In genomic region chr19:35070471-35070870, GRCh38 we compare ENCODE assay signal across 30 cellular contexts. TPM values are rescaled to one million over a fixed set of nuclear protein-coding genes. Genes with fewer than 3 reads are reported as not detected.
"Had no signal": no experiment of that assay in that cellular context is flagged by ENCODE, and none has a peak within 500 bp of the region (broad histone marks: within the 10 kb centered on the region; RNA-seq: fewer than 3 reads in every experiment).

No MANE protein-coding gene starts in this region.

- H3K4me2 ChIP-seq: PC-9 had no signal

- DNase-seq: activated CD4-positive, alpha-beta T cell treated with anti-CD3 and anti-CD28 coated beads, Interleukin-2, amount 10 ng/mL, durations not matched to agents 24 days and 14 days; activated CD4-positive, alpha-beta T cell treated with anti-CD3 and anti-CD28 coated beads, Interleukin-2, amount 50 U/mL, for 4 hours; activated CD8-positive, alpha-beta T cell treated with anti-CD3 and anti-CD28 coated beads for 36 hours; activated effector memory CD4-positive, alpha-beta T cell treated with anti-CD3 and anti-CD28 coated beads, Interleukin-2, amount 50 U/mL, for 16 hours; activated naive CD4-positive, alpha-beta T cell; activated naive CD4-positive, alpha-beta T cell treated with anti-CD3 and anti-CD28 coated beads, Interleukin-2, amount 50 U/mL, for 16 hours; activated naive CD8-positive, alpha-beta T cell treated with anti-CD3 and anti-CD28 coated beads for 36 hours; activated T-cell treated with anti-CD3 and anti-CD28 coated beads, Interleukin-2, amount 50 U/mL, for 1 hour; activated T-cell treated with anti-CD3 and anti-CD28 coated beads, Interleukin-2, amount 50 U/mL, for 72 hours; amniotic stem cell; aorta; brain microvascular endothelial cell; central memory CD4-positive, alpha-beta T cell; MG63; NCI-H1048; NCI-H1105 treated with DMSO at 0.1 percent for 48 hours; NCI-H1436; NCI-H1930; NCI-H2081 treated with DMSO at 0.1 percent for 48 hours; NCI-H510A; NCI-H526; NCI-H748 treated with DMSO at 0.1 percent for 48 hours; NK-92 treated with Interleukin-12 subunit alpha and Interleukin-12 subunit beta, amount 100 ng/mL, for 24 hours; PC-9; SIG-M5 had no signal

- H3K27ac ChIP-seq: brain microvascular endothelial cell, PC-9, RWPE1 had no signal

- H2AFZ ChIP-seq: PC-9 had no signal

- H3K4me3 ChIP-seq: MG63, PC-9 had no signal

- H3K27me3 ChIP-seq: brain microvascular endothelial cell, MG63 had no signal

- H3K36me3 ChIP-seq: brain microvascular endothelial cell, MG63 had no signal

- ATAC-seq: activated CD8-positive, alpha-beta T cell treated with anti-CD3 and anti-CD28 coated beads for 36 hours; activated T-cell treated with anti-CD3 and anti-CD28 coated beads, Interleukin-2, amount 50 U/mL, for 72 hours; activated T-helper 17 cell treated with anti-CD3 and anti-CD28 coated beads, Interleukin-2, amount 50 U/mL, for 72 hours; Right ventricle myocardium inferior had no signal

RNA-seq across cellular contexts. Expression of gene HPN, which starts 28.9 kb away (rescaled TPM):
- total RNA-seq: activated CD8-positive, alpha-beta memory T cell treated with anti-CD3 and anti-CD28 coated beads for 36 hours; SK-MEL-5 had no signal
- polyA plus RNA-seq: aorta had no signal

RNA-seq across cellular contexts. Expression of gene FXYD3, which starts 45.2 kb away (rescaled TPM):
- total RNA-seq: activated CD4-positive, alpha-beta T cell treated with anti-CD3 and anti-CD28 coated beads, Interleukin-2, amount 10 ng/mL, durations not matched to agents 24 days and 14 days; activated CD8-positive, alpha-beta memory T cell treated with anti-CD3 and anti-CD28 coated beads for 36 hours; activated CD8-positive, alpha-beta T cell treated with anti-CD3 and anti-CD28 coated beads for 36 hours; activated naive CD8-positive, alpha-beta T cell treated with anti-CD3 and anti-CD28 coated beads for 36 hours; activated T-cell treated with anti-CD3 and anti-CD28 coated beads, Interleukin-2, amount 50 U/mL, for 72 hours; activated T-helper 17 cell treated with anti-CD3 and anti-CD28 coated beads, Interleukin-2, amount 50 U/mL, for 72 hours; SK-MEL-5 had no signal
